ENCODE assay signal across 1 cellular context in the genomic region with DNA sequence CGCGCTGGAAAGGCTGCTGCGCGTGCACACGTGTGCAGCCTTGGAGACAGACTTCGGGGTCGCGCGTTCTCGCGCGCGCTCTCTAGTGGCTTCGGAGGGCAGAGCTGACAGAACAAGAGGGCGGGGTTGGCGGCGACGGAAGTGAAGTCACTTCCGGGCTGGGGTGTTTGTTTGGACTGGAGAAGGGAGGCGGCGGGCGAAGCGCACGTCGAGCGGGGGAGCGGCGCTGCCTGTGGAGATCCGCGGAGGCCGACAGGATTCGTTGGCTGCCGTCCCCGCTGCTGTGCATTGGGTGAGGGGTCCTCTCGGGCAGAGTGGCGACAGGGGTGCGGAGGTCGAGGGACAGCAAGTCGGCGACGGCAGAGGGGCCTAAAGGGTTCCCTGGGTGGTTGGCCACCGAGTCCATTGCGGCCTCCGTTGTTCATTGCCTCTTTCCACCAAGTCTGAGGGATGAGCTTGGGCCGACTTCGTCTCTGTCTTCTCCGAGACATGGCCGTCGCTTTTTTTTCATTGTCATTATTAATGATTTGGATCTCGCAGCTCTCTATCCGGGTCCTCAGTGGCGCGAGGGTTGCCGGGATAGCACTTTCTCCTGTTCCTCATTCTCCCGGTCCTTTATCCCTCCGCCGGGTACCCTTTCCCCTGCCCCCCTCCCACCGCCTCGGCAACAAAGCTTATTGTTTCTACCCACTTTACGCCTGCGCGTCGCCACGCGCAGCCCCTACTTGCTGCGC.
TF ChIP-seq lines count a peak whose summit lies in the region.

A gene with protein sequence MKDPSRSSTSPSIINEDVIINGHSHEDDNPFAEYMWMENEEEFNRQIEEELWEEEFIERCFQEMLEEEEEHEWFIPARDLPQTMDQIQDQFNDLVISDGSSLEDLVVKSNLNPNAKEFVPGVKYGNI (plus strand): TSS at position 166 of the 734 bp plus-strand sequence. CDS start 21,931 bp downstream, outside the sequence.

TF ChIP-seq in HepG2, 621 proteins besides CTCF, POLR2A, EP300 and RAD21 (continued from another document):
- TF ChIP-seq, protein P1, sequence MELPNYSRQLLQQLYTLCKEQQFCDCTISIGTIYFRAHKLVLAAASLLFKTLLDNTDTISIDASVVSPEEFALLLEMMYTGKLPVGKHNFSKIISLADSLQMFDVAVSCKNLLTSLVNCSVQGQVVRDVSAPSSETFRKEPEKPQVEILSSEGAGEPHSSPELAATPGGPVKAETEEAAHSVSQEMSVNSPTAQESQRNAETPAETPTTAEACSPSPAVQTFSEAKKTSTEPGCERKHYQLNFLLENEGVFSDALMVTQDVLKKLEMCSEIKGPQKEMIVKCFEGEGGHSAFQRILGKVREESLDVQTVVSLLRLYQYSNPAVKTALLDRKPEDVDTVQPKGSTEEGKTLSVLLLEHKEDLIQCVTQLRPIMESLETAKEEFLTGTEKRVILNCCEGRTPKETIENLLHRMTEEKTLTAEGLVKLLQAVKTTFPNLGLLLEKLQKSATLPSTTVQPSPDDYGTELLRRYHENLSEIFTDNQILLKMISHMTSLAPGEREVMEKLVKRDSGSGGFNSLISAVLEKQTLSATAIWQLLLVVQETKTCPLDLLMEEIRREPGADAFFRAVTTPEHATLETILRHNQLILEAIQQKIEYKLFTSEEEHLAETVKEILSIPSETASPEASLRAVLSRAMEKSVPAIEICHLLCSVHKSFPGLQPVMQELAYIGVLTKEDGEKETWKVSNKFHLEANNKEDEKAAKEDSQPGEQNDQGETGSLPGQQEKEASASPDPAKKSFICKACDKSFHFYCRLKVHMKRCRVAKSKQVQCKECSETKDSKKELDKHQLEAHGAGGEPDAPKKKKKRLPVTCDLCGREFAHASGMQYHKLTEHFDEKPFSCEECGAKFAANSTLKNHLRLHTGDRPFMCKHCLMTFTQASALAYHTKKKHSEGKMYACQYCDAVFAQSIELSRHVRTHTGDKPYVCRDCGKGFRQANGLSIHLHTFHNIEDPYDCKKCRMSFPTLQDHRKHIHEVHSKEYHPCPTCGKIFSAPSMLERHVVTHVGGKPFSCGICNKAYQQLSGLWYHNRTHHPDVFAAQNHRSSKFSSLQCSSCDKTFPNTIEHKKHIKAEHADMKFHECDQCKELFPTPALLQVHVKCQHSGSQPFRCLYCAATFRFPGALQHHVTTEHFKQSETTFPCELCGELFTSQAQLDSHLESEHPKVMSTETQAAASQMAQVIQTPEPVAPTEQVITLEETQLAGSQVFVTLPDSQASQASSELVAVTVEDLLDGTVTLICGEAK (IDR thresholded peaks at IDR 0.05) = peak; percentile 61
- TF ChIP-seq, protein P1 (CRISPR knock-in tag; IDR thresholded peaks at IDR 0.05) = no peak; the same call in 1 of the 2 replicates
- TF ChIP-seq, protein P2, sequence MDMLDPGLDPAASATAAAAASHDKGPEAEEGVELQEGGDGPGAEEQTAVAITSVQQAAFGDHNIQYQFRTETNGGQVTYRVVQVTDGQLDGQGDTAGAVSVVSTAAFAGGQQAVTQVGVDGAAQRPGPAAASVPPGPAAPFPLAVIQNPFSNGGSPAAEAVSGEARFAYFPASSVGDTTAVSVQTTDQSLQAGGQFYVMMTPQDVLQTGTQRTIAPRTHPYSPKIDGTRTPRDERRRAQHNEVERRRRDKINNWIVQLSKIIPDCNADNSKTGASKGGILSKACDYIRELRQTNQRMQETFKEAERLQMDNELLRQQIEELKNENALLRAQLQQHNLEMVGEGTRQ (IDR thresholded peaks at IDR 0.05; ENCODE audit: low read depth, low read length) = peak; percentile 45; the same call in 1 of the 2 replicates
- TF ChIP-seq, protein P2 (CRISPR knock-in tag; IDR thresholded peaks at IDR 0.05; ENCODE audit: borderline replicate concordance) = peak; percentile 75; the same call in 1 of the 2 replicates
- TF ChIP-seq HNF4G (IDR thresholded peaks at IDR 0.05; ENCODE audit: borderline replicate concordance, low read depth, low read length) = no peak; the same call in 1 of the 2 replicates
- TF ChIP-seq HNF4G (CRISPR knock-in tag; IDR thresholded peaks at IDR 0.05; ENCODE audit: borderline replicate concordance, low read depth) = 0 out of 2 replicates have a peak, but pooled peaks have one; percentile 34
- TF ChIP-seq ZNF234 (CRISPR knock-in tag; conservative IDR thresholded peaks at IDR 0.05) = 0 out of 2 replicates have a peak, but pooled peaks have one; percentile 30
- no peak; the same call in 1 of the 2 replicates for TF ChIP-seq ZSCAN25 (CRISPR knock-in tag; IDR thresholded peaks at IDR 0.05)
- TF ChIP-seq SRSF4 (IDR thresholded peaks at IDR 0.05; ENCODE audit: low read depth, low read length, poor library complexity, severe bottlenecking) = no peak
- TF ChIP-seq, protein P3, sequence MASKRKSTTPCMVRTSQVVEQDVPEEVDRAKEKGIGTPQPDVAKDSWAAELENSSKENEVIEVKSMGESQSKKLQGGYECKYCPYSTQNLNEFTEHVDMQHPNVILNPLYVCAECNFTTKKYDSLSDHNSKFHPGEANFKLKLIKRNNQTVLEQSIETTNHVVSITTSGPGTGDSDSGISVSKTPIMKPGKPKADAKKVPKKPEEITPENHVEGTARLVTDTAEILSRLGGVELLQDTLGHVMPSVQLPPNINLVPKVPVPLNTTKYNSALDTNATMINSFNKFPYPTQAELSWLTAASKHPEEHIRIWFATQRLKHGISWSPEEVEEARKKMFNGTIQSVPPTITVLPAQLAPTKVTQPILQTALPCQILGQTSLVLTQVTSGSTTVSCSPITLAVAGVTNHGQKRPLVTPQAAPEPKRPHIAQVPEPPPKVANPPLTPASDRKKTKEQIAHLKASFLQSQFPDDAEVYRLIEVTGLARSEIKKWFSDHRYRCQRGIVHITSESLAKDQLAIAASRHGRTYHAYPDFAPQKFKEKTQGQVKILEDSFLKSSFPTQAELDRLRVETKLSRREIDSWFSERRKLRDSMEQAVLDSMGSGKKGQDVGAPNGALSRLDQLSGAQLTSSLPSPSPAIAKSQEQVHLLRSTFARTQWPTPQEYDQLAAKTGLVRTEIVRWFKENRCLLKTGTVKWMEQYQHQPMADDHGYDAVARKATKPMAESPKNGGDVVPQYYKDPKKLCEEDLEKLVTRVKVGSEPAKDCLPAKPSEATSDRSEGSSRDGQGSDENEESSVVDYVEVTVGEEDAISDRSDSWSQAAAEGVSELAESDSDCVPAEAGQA (IDR thresholded peaks at IDR 0.05; ENCODE audit: low read depth) = peak; percentile 78
- TF ChIP-seq, protein P3 (CRISPR knock-in tag; IDR thresholded peaks at IDR 0.05; ENCODE audit: borderline replicate concordance) = no peak
- TF ChIP-seq ZNF232 (CRISPR knock-in tag; IDR thresholded peaks at IDR 0.05; ENCODE audit: borderline replicate concordance) = peak; percentile 56; the same call in 1 of the 2 replicates
- peak; percentile 57 for TF ChIP-seq ZMAT3 (CRISPR knock-in tag; conservative IDR thresholded peaks at IDR 0.05)
- peak; percentile 73; the same call in 1 of the 2 replicates for TF ChIP-seq ZNF547 (CRISPR knock-in tag; IDR thresholded peaks at IDR 0.05)
- no peak for TF ChIP-seq ZNF207 (IDR thresholded peaks at IDR 0.05; ENCODE audit: borderline replicate concordance)
- TF ChIP-seq ZKSCAN5 (CRISPR knock-in tag; IDR thresholded peaks at IDR 0.05) = no peak
- TF ChIP-seq ZNF296 (CRISPR knock-in tag; conservative IDR thresholded peaks at IDR 0.05) = no peak
- no peak for TF ChIP-seq NFE2L1 (CRISPR knock-in tag; IDR thresholded peaks at IDR 0.05; ENCODE audit: borderline replicate concordance)
- peak; percentile 56; the same call in 1 of the 2 replicates for TF ChIP-seq MTA1 (CRISPR knock-in tag; IDR thresholded peaks at IDR 0.05; ENCODE audit: borderline replicate concordance)
- no peak for TF ChIP-seq ZNF746 (CRISPR knock-in tag; IDR thresholded peaks at IDR 0.05)
TF ChIP-seq in HepG2: peak in this region for 304.
